In genomic region chr3:158106773-158107461, GRCh38 we compare ENCODE assay signal across 8 cellular contexts. TPM values are rescaled to one million over a fixed set of nuclear protein-coding genes. Genes with fewer than 3 reads are reported as not detected.
DNase-seq lines count a peak whose midpoint lies in the region; ATAC-seq and TF ChIP-seq lines count a peak whose summit lies in the region.

No MANE protein-coding gene starts in this region.

- intact Hi-C loops in activated T-helper 2 cell treated with anti-CD3 and anti-CD28 coated beads, Interferon-gamma antibody, Interleukin-2, Interleukin-4, amounts not matched to agents 10 μg/mL and 5 μg/mL and 100 μg/mL, durations not matched to agents 14 hours and 24 hours and 36 hours (cut with micrococcal nuclease), result loop anchor here (1.0 to 5.0 kb wide), 2 partner anchors 206 to 430 kb away; no protein-coding TSS in a partner anchor
- intact Hi-C loops in naive thymus-derived CD4-positive, alpha-beta T cell (cut with micrococcal nuclease), result loop anchor here (5.0 to 10.0 kb wide), 3 partner anchors 930 to 1432 kb away; partner anchors contain the start of gene TIPARP (in 1 of the 2)
- intact Hi-C loops in sigmoid colon (cut with DNase I), result no loop called here

- peak overlapping the region; percentile 69 for H3K4me3 ChIP-seq in MG63
- peak overlapping the region; percentile 1 for H3K4me3 ChIP-seq in naive thymus-derived CD4-positive, alpha-beta T cell (ENCODE audit: low read length)
- peak overlapping the region in 1 of 4 donors; percentile 24 for H3K4me3 ChIP-seq in sigmoid colon

- 3% methylated on average over 37 of the region's 37 CpGs for WGBS in sigmoid colon, 2 donors

- CTCF ChIA-PET in naive thymus-derived CD4-positive, alpha-beta T cell (lab: Charles Lee), result interaction anchor here (0.7 kb wide), 2 partner anchors 538 to 566 kb away, joined by 3 read pairs; partner anchors contain the start of gene LXN

- no peaks in the 10 kb centered on the region; the same call in 1 of the 2 replicates for H3K9me3 ChIP-seq in MG63
- no peaks in the 10 kb centered on the region for H3K9me3 ChIP-seq in naive thymus-derived CD4-positive, alpha-beta T cell (ENCODE audit: control insufficient read depth in 2 of 3, low read length in 3 of 3)
- no peaks in the 10 kb centered on the region for H3K9me3 ChIP-seq in sigmoid colon

- no peaks in the 10 kb centered on the region for H3K9me3 Mint-ChIP-seq in activated T-helper 2 cell treated with anti-CD3 and anti-CD28 coated beads, Interferon-gamma antibody, Interleukin-2, Interleukin-4, amounts not matched to agents 10 μg/mL and 5 μg/mL and 100 μg/mL, durations not matched to agents 14 hours and 24 hours and 36 hours
- H3K9me3 Mint-ChIP-seq in naive thymus-derived CD4-positive, alpha-beta T cell, result peaks cover 0 to 40% (median 15%) of the 10 kb centered on the region in 11 donors

- peaks cover 51% of the 10 kb centered on the region for H3K4me1 Mint-ChIP-seq in activated T-helper 2 cell treated with anti-CD3 and anti-CD28 coated beads, Interferon-gamma antibody, Interleukin-2, Interleukin-4, amounts not matched to agents 10 μg/mL and 5 μg/mL and 100 μg/mL, durations not matched to agents 14 hours and 24 hours and 36 hours (ENCODE audit: low read depth)
- peaks cover 50 to 85% (median 70%) of the 10 kb centered on the region in 7 donors for H3K4me1 Mint-ChIP-seq in naive thymus-derived CD4-positive, alpha-beta T cell

- no peak for TF ChIP-seq CTCF in sigmoid colon (IDR thresholded peaks at IDR 0.05)

- no peak for ATAC-seq in naive thymus-derived CD4-positive, alpha-beta T cell
- no peak for ATAC-seq in GM18511 (IDR thresholded peaks at IDR 0.05; ENCODE audit: unreplicated experiment)

- peak overlapping the region; percentile 73 for H3K4me3 Mint-ChIP-seq in activated T-helper 2 cell treated with anti-CD3 and anti-CD28 coated beads, Interferon-gamma antibody, Interleukin-2, Interleukin-4, amounts not matched to agents 10 μg/mL and 5 μg/mL and 100 μg/mL, durations not matched to agents 14 hours and 24 hours and 36 hours (ENCODE audit: low read depth)
- peak overlapping the region; percentile 75 to 90 (median 80) for H3K4me3 Mint-ChIP-seq in naive thymus-derived CD4-positive, alpha-beta T cell

- H3K27me3 Mint-ChIP-seq in activated T-helper 2 cell treated with anti-CD3 and anti-CD28 coated beads, Interferon-gamma antibody, Interleukin-2, Interleukin-4, amounts not matched to agents 10 μg/mL and 5 μg/mL and 100 μg/mL, durations not matched to agents 14 hours and 24 hours and 36 hours (ENCODE audit: low read depth), result peaks cover 68% of the 10 kb centered on the region
- peaks cover 62 to 76% (median 70%) of the 10 kb centered on the region in 5 donors for H3K27me3 Mint-ChIP-seq in naive thymus-derived CD4-positive, alpha-beta T cell

- TF ChIP-seq EP300 in sigmoid colon (IDR thresholded peaks at IDR 0.05), result no peak

- POLR2A ChIA-PET in naive thymus-derived CD4-positive, alpha-beta T cell (lab: Charles Lee), result interaction anchor here (5.2 kb wide), 1 partner anchor 10 kb away, joined by 31 read pairs; no protein-coding TSS in a partner anchor

- DNase-seq in SIG-M5 treated with dmso at 0.1 percent for 504 hours (lab: John Stamatoyannopoulos, UW; ENCODE audit: unreplicated experiment) (peak; percentile 9), SIG-M5 (lab: John Stamatoyannopoulos, UW) (no peak), MG63 (peak; percentile 38), sigmoid colon (no peak), pons (ENCODE audit: low spot score) (no peak)
- DNase-seq in activated T-helper 2 cell treated with anti-CD3 and anti-CD28 coated beads, Interferon-gamma antibody, Interleukin-2, Interleukin-4, amounts not matched to agents 10 μg/mL and 5 μg/mL and 100 μg/mL, durations not matched to agents 14 hours and 24 hours and 36 hours (ENCODE audit: low spot score), result no peak
- DNase-seq in naive thymus-derived CD4-positive, alpha-beta T cell, result peak in 3 of 9 donors; percentile 12 to 27 (median 22)

- H3K27ac Mint-ChIP-seq in activated T-helper 2 cell treated with anti-CD3 and anti-CD28 coated beads, Interferon-gamma antibody, Interleukin-2, Interleukin-4, amounts not matched to agents 10 μg/mL and 5 μg/mL and 100 μg/mL, durations not matched to agents 14 hours and 24 hours and 36 hours, result peak overlapping the region; percentile 35
- peak overlapping the region in 6 of 9 donors; percentile 38 to 78 (median 62) for H3K27ac Mint-ChIP-seq in naive thymus-derived CD4-positive, alpha-beta T cell

- H3K4me1 ChIP-seq in naive thymus-derived CD4-positive, alpha-beta T cell (ENCODE audit: control insufficient read depth in 2 of 2, insufficient read depth in 2 of 2, low read length in 2 of 2), result peaks cover 35 to 37% of the 10 kb centered on the region in 2 donors
- H3K4me1 ChIP-seq in sigmoid colon, result peaks cover 0 to 54% (median 51%) of the 10 kb centered on the region in 4 donors

- H3K27me3 ChIP-seq in MG63, result no peaks in the 10 kb centered on the region
- H3K27me3 ChIP-seq in naive thymus-derived CD4-positive, alpha-beta T cell (ENCODE audit: control insufficient read depth in 2 of 2, insufficient read depth in 2 of 2, low read length in 2 of 2), result peaks cover 27 to 62% of the 10 kb centered on the region in 2 donors
- peaks cover 57 to 76% (median 72%) of the 10 kb centered on the region in 3 donors for H3K27me3 ChIP-seq in sigmoid colon

- H3K36me3 ChIP-seq in MG63 (peaks cover 2% of the 10 kb centered on the region; the same call in 1 of the 2 replicates), sigmoid colon (no peaks in the 10 kb centered on the region)
- H3K36me3 ChIP-seq in naive thymus-derived CD4-positive, alpha-beta T cell (ENCODE audit: control insufficient read depth in 2 of 3, insufficient read depth in 3 of 3, low read length in 3 of 3), result peaks cover 0 to 3% (median 0%) of the 10 kb centered on the region in 3 experiments

- TF ChIP-seq POLR2A in sigmoid colon (IDR thresholded peaks at IDR 0.05), result no peak

- peaks cover 12% of the 10 kb centered on the region for H3K36me3 Mint-ChIP-seq in activated T-helper 2 cell treated with anti-CD3 and anti-CD28 coated beads, Interferon-gamma antibody, Interleukin-2, Interleukin-4, amounts not matched to agents 10 μg/mL and 5 μg/mL and 100 μg/mL, durations not matched to agents 14 hours and 24 hours and 36 hours (ENCODE audit: low read depth)
- peaks cover 0 to 14% (median 7%) of the 10 kb centered on the region in 5 donors for H3K36me3 Mint-ChIP-seq in naive thymus-derived CD4-positive, alpha-beta T cell

- no peak overlapping the region for H3K27ac ChIP-seq in naive thymus-derived CD4-positive, alpha-beta T cell (ENCODE audit: low read depth, low read length)
- no peak overlapping the region for H3K27ac ChIP-seq in sigmoid colon

RNA-seq across cellular contexts. Expression of gene SHOX2, which starts 0.7 kb away (rescaled TPM):
- 3.3 and 10.9 TPM in 2 replicates for total RNA-seq in MG63 (2014; rRNA removed; shearing (Covaris generic); ENCODE audit: low replicate concordance)
- not detected in 2 replicates for total RNA-seq in activated T-helper 2 cell treated with anti-CD3 and anti-CD28 coated beads, Interferon-gamma antibody, Interleukin-2, Interleukin-4, amounts not matched to agents 10 μg/mL and 5 μg/mL and 100 μg/mL, durations not matched to agents 14 hours and 24 hours and 36 hours
- total RNA-seq in naive thymus-derived CD4-positive, alpha-beta T cell, result not detected
- polyA plus RNA-seq in naive thymus-derived CD4-positive, alpha-beta T cell, result not detected
- total RNA-seq in sigmoid colon, result 1 to 10 TPM in 1 of 4 donors, under 1 TPM in 1, not detected in 2; 0.95 to 1.4 TPM
- polyA plus RNA-seq in sigmoid colon, result under 1 TPM in 2 of 3 donors, not detected in 1; under 0.01 to 0.07 TPM

RNA-seq across cellular contexts. Expression of gene RSRC1, which starts 3.0 kb away (rescaled TPM):
- total RNA-seq in MG63 (2014; rRNA removed; shearing (Covaris generic); ENCODE audit: low replicate concordance), result 20.8 and 42.6 TPM in 2 replicates
- total RNA-seq in activated T-helper 2 cell treated with anti-CD3 and anti-CD28 coated beads, Interferon-gamma antibody, Interleukin-2, Interleukin-4, amounts not matched to agents 10 μg/mL and 5 μg/mL and 100 μg/mL, durations not matched to agents 14 hours and 24 hours and 36 hours, result 46.5 and 46.9 TPM in 2 replicates
- total RNA-seq in naive thymus-derived CD4-positive, alpha-beta T cell, result 10 to 100 TPM; 30.0 to 45.0 (median 37.4) TPM
- 10 to 100 TPM; 34.0 to 43.1 TPM for polyA plus RNA-seq in naive thymus-derived CD4-positive, alpha-beta T cell
- 10 to 100 TPM; 41.0 to 60.7 (median 51.6) TPM for total RNA-seq in sigmoid colon
- 10 to 100 TPM; 14.9 to 19.4 (median 17.4) TPM for polyA plus RNA-seq in sigmoid colon

Comparison
In these comparisons a context has a peak if more than half of its experiments do, and no peak if none do; other contexts are left out.
1. DNase-seq: peak in SIG-M5 treated with dmso at 0.1 percent for 504 hours (single experiment) and MG63 (single experiment); none in SIG-M5 (single experiment), activated T-helper 2 cell treated with anti-CD3 and anti-CD28 coated beads, Interferon-gamma antibody, Interleukin-2, Interleukin-4, amounts not matched to agents 10 μg/mL and 5 μg/mL and 100 μg/mL, durations not matched to agents 14 hours and 24 hours and 36 hours (single experiment), sigmoid colon (single experiment) and pons (single experiment).